27 cellular contexts compared by ENCODE assay signal in genomic region chr10:49509904-49510303, GRCh38.
"Had no signal": no experiment of that assay in that cellular context is flagged by ENCODE, and none has a peak within 500 bp of the region (broad histone marks: within the 10 kb centered on the region; RNA-seq: fewer than 3 reads in every experiment).

No MANE protein-coding gene starts in this region.

- H3K27ac ChIP-seq: brain microvascular endothelial cell, coronary artery, esophagus squamous epithelium, heart left ventricle had no signal

- H3K27me3 ChIP-seq: brain microvascular endothelial cell, dorsolateral prefrontal cortex, esophagus squamous epithelium, heart left ventricle had no signal

- H3K36me3 Mint-ChIP-seq: WTC11 had no signal

- H3K4me3 ChIP-seq: coronary artery, dorsolateral prefrontal cortex, esophagus squamous epithelium, heart left ventricle had no signal

- H3K4me3 Mint-ChIP-seq: activated CD4-positive, alpha-beta memory T cell treated with anti-CD3 and anti-CD28 coated beads, Interleukin-2, amount 10 ng/mL, durations not matched to agents 7 days and 5 days; activated CD4-positive, alpha-beta T cell treated with anti-CD3 and anti-CD28 coated beads, Interleukin-2, amount 10 ng/mL, durations not matched to agents 7 days and 5 days; activated naive CD8-positive, alpha-beta T cell; activated T-cell treated with anti-CD3 and anti-CD28 coated beads, Interleukin-2, amount 50 U/mL, for 24 hours; activated T-cell treated with anti-CD3 and anti-CD28 coated beads, Interleukin-2, amount 50 U/mL, for 72 hours; central memory CD8-positive, alpha-beta T cell; dendritic cell treated with granulocyte-macrophage colony-stimulating factor and Interleukin-4, amounts not matched to agents 40 ng/mL and 50 ng/mL, for 4 days; endodermal cell; WTC11 had no signal

- H3K27me3 Mint-ChIP-seq: activated CD4-positive, alpha-beta memory T cell treated with anti-CD3 and anti-CD28 coated beads, Interleukin-2, amount 10 ng/mL, durations not matched to agents 7 days and 5 days; central memory CD8-positive, alpha-beta T cell; dendritic cell treated with granulocyte-macrophage colony-stimulating factor and Interleukin-4, amounts not matched to agents 40 ng/mL and 50 ng/mL, for 4 days had no signal

- DNase-seq: activated CD4-positive, alpha-beta memory T cell treated with anti-CD3 and anti-CD28 coated beads, Interleukin-2, amount 10 ng/mL, durations not matched to agents 7 days and 5 days; activated CD4-positive, alpha-beta T cell treated with anti-CD3 and anti-CD28 coated beads for 1 hour; activated CD4-positive, alpha-beta T cell treated with anti-CD3 and anti-CD28 coated beads for 4 hours; activated CD4-positive, alpha-beta T cell treated with anti-CD3 and anti-CD28 coated beads, Interleukin-2, amount 10 ng/mL, durations not matched to agents 7 days and 5 days; activated CD4-positive, alpha-beta T cell treated with anti-CD3 and anti-CD28 coated beads, Interleukin-2, amount 50 U/mL, for 4 hours; activated CD8-positive, alpha-beta memory T cell treated with anti-CD3 and anti-CD28 coated beads, Interleukin-2, amount 50 U/mL, for 48 hours; activated gamma-delta T cell; activated naive CD4-positive, alpha-beta T cell treated with anti-CD3 and anti-CD28 coated beads, Interleukin-2, amount 50 U/mL, for 16 hours; activated naive CD4-positive, alpha-beta T cell treated with Interleukin-2 at 50 U/mL for 16 hours; activated T-cell treated with anti-CD3 and anti-CD28 coated beads for 4 hours; activated T-cell treated with anti-CD3 and anti-CD28 coated beads, Interleukin-2, amount 50 U/mL, for 24 hours; activated T-cell treated with anti-CD3 and anti-CD28 coated beads, Interleukin-2, amount 50 U/mL, for 72 hours; amniotic stem cell; brain microvascular endothelial cell; effector memory CD4-positive, alpha-beta T cell; endodermal cell; erythroblast; esophagus squamous epithelium; glutamatergic neuron; heart left ventricle; T-helper 2 cell had no signal

- H3K9me3 Mint-ChIP-seq: activated CD4-positive, alpha-beta memory T cell treated with anti-CD3 and anti-CD28 coated beads, Interleukin-2, amount 10 ng/mL, durations not matched to agents 7 days and 5 days; activated CD4-positive, alpha-beta T cell treated with anti-CD3 and anti-CD28 coated beads, Interleukin-2, amount 10 ng/mL, durations not matched to agents 7 days and 5 days; activated T-cell treated with anti-CD3 and anti-CD28 coated beads, Interleukin-2, amount 50 U/mL, for 24 hours; activated T-cell treated with anti-CD3 and anti-CD28 coated beads, Interleukin-2, amount 50 U/mL, for 72 hours; central memory CD8-positive, alpha-beta T cell; dendritic cell treated with granulocyte-macrophage colony-stimulating factor and Interleukin-4, amounts not matched to agents 40 ng/mL and 50 ng/mL, for 4 days; endodermal cell; WTC11 had no signal

- H3K27ac Mint-ChIP-seq: activated CD4-positive, alpha-beta memory T cell treated with anti-CD3 and anti-CD28 coated beads, Interleukin-2, amount 10 ng/mL, durations not matched to agents 7 days and 5 days; activated CD4-positive, alpha-beta T cell treated with anti-CD3 and anti-CD28 coated beads, Interleukin-2, amount 10 ng/mL, durations not matched to agents 7 days and 5 days; activated naive CD8-positive, alpha-beta T cell; activated T-cell treated with anti-CD3 and anti-CD28 coated beads, Interleukin-2, amount 50 U/mL, for 24 hours; activated T-cell treated with anti-CD3 and anti-CD28 coated beads, Interleukin-2, amount 50 U/mL, for 72 hours; dendritic cell treated with granulocyte-macrophage colony-stimulating factor and Interleukin-4, amounts not matched to agents 40 ng/mL and 50 ng/mL, for 4 days; endodermal cell; WTC11 had no signal

- H3K4me1 Mint-ChIP-seq: endodermal cell had no signal
